Comparison of ENCODE assay signal across 9 cellular contexts in genomic region chr20:15708984-15709598, GRCh38.
A peak's percentile ranks its signal among the peaks of the same experiment; 100 is the strongest.
DNase-seq lines count a peak whose midpoint lies in the region; ATAC-seq, FAIRE-seq and TF ChIP-seq lines count a peak whose summit lies in the region.
"Had no signal": no experiment of that assay in that cellular context is flagged by ENCODE, and none has a peak within 500 bp of the region (broad histone marks: within the 10 kb centered on the region; RNA-seq: fewer than 3 reads in every experiment).

No MANE protein-coding gene starts in this region.

- peaks cover 7% of the 10 kb centered on the region for H3K9me3 Mint-ChIP-seq in activated CD8-positive, alpha-beta memory T cell treated with anti-CD3 and anti-CD28 coated beads, Interleukin-2, amount 10 ng/mL, durations not matched to agents 7 days and 5 days (ENCODE audit: low read depth)

- H3K27ac Mint-ChIP-seq in activated CD8-positive, alpha-beta memory T cell treated with anti-CD3 and anti-CD28 coated beads, Interleukin-2, amount 10 ng/mL, durations not matched to agents 7 days and 5 days: no peak overlapping the region

- no peak overlapping the region for H3K4me3 ChIP-seq in iPS DF 6.9 (ENCODE audit: low read length)
- H3K4me3 ChIP-seq: gastrocnemius medialis had no signal

- WGBS in iPS DF 6.9 (ENCODE audit: insufficient coverage, insufficient read length): no CpG with 5 or more reads among the region's 9 CpGs

- peak; percentile 32 for DNase-seq in GM19239 (ENCODE audit: insufficient read length, low spot score)
- peak; percentile 20 for DNase-seq in HT1080 (ENCODE audit: low read depth)
- peak; percentile 41 for DNase-seq in activated CD8-positive, alpha-beta memory T cell treated with anti-CD3 and anti-CD28 coated beads, Interleukin-2, amount 10 ng/mL, durations not matched to agents 7 days and 5 days
- peak; percentile 54 for DNase-seq in iPS DF 6.9 (ENCODE audit: low read depth, low spot score)
- DNase-seq in stimulated activated CD8-positive, alpha-beta memory T cell treated with anti-CD3 and anti-CD28 coated beads, Interleukin-7, amount 100 ng/mL, for 24 hours (ENCODE audit: low read depth): peak; percentile 7
- no peak for DNase-seq in OCI-M2 (lab: John Stamatoyannopoulos, UW; ENCODE audit: unreplicated experiment)
- DNase-seq in NCI-H2081 (lab: John Stamatoyannopoulos, UW): no peak

- CTCF ChIA-PET in activated CD8-positive, alpha-beta memory T cell treated with anti-CD3 and anti-CD28 coated beads, Interleukin-2, amount 10 ng/mL, durations not matched to agents 7 days and 5 days (lab: Charles Lee): no interaction called here

- no peaks in the 10 kb centered on the region for H3K36me3 Mint-ChIP-seq in activated CD8-positive, alpha-beta memory T cell treated with anti-CD3 and anti-CD28 coated beads, Interleukin-2, amount 10 ng/mL, durations not matched to agents 7 days and 5 days

- no peaks in the 10 kb centered on the region for H3K27me3 ChIP-seq in iPS DF 6.9 (ENCODE audit: control insufficient read depth, insufficient read depth, low read length)
- H3K27me3 ChIP-seq: gastrocnemius medialis had no signal

- peak; percentile 90 for FAIRE-seq in GM19239 (lab: Jason Lieb, UNC)

- H3K27ac ChIP-seq in C4-2B (no peak overlapping the region), iPS DF 6.9 (ENCODE audit: low read length) (no peak overlapping the region)
- H3K27ac ChIP-seq: gastrocnemius medialis had no signal

- H3K4me1 ChIP-seq in iPS DF 6.9 (ENCODE audit: control insufficient read depth, insufficient read depth, low read length): peaks cover 1% of the 10 kb centered on the region; the same call in 1 of the 2 replicates
- H3K4me1 ChIP-seq: gastrocnemius medialis had no signal

- no peaks in the 10 kb centered on the region for H3K4me1 Mint-ChIP-seq in activated CD8-positive, alpha-beta memory T cell treated with anti-CD3 and anti-CD28 coated beads, Interleukin-2, amount 10 ng/mL, durations not matched to agents 7 days and 5 days

- no peaks in the 10 kb centered on the region for H3K36me3 ChIP-seq in iPS DF 6.9 (ENCODE audit: control insufficient read depth, insufficient read depth, low read length)
- H3K36me3 ChIP-seq: gastrocnemius medialis had no signal

- no peak overlapping the region for H3K4me3 Mint-ChIP-seq in activated CD8-positive, alpha-beta memory T cell treated with anti-CD3 and anti-CD28 coated beads, Interleukin-2, amount 10 ng/mL, durations not matched to agents 7 days and 5 days

- ATAC-seq in activated CD8-positive, alpha-beta memory T cell treated with anti-CD3 and anti-CD28 coated beads, Interleukin-2, amount 10 ng/mL, durations not matched to agents 7 days and 5 days: no peak
- ATAC-seq: gastrocnemius medialis had no signal

- H3K9me3 ChIP-seq in iPS DF 6.9 (ENCODE audit: control insufficient read depth, insufficient read depth, low read length): no peaks in the 10 kb centered on the region
- H3K9me3 ChIP-seq: gastrocnemius medialis had no signal

- peak; percentile 83 for TF ChIP-seq CTCF in C4-2B (conservative IDR thresholded peaks at IDR 0.05)

- H3K27me3 Mint-ChIP-seq in activated CD8-positive, alpha-beta memory T cell treated with anti-CD3 and anti-CD28 coated beads, Interleukin-2, amount 10 ng/mL, durations not matched to agents 7 days and 5 days: no peaks in the 10 kb centered on the region

Comparison
In these comparisons a context has a peak if more than half of its experiments do, and no peak if none do; other contexts are left out.
1. DNase-seq: peak in GM19239 (single experiment), HT1080 (single experiment), activated CD8-positive, alpha-beta memory T cell treated with anti-CD3 and anti-CD28 coated beads, Interleukin-2, amount 10 ng/mL, durations not matched to agents 7 days and 5 days (single experiment), iPS DF 6.9 (single experiment) and stimulated activated CD8-positive, alpha-beta memory T cell treated with anti-CD3 and anti-CD28 coated beads, Interleukin-7, amount 100 ng/mL, for 24 hours (single experiment); none in OCI-M2 (single experiment) and NCI-H2081 (0 of 2).